Comparison of ENCODE assay signal across 37 cellular contexts in genomic region chr10:30580241-30580640, GRCh38. TPM values are rescaled to one million over a fixed set of nuclear protein-coding genes. Genes with fewer than 3 reads are reported as not detected.
"Had no signal": no experiment of that assay in that cellular context is flagged by ENCODE, and none has a peak within 500 bp of the region (broad histone marks: within the 10 kb centered on the region; RNA-seq: fewer than 3 reads in every experiment).

No MANE protein-coding gene starts in this region.

- H3K9me3 ChIP-seq: esophagus muscularis mucosa, gastrocnemius medialis, heart left ventricle had no signal

- DNase-seq: activated CD4-positive, alpha-beta memory T cell treated with anti-CD3 and anti-CD28 coated beads for 36 hours; activated CD4-positive, alpha-beta T cell treated with anti-CD3 and anti-CD28 coated beads for 48 hours; activated CD4-positive, alpha-beta T cell treated with anti-CD3 and anti-CD28 coated beads, Interleukin-2, amount 50 U/mL, for 1 hour; activated CD8-positive, alpha-beta memory T cell treated with anti-CD3 and anti-CD28 coated beads, Interleukin-2, amount 10 ng/mL, durations not matched to agents 7 days and 5 days; activated CD8-positive, alpha-beta memory T cell treated with anti-CD3 and anti-CD28 coated beads, Interleukin-2, amount 50 U/mL, for 4 hours; activated CD8-positive, alpha-beta T cell treated with anti-CD3 and anti-CD28 coated beads, Interleukin-2, amount 10 ng/mL, durations not matched to agents 7 days and 5 days; activated effector memory CD4-positive, alpha-beta T cell treated with anti-CD3 and anti-CD28 coated beads, Interleukin-2, amount 50 U/mL, for 16 hours; activated naive CD4-positive, alpha-beta T cell treated with anti-CD3 and anti-CD28 coated beads, Interleukin-2, amount 10 ng/mL, durations not matched to agents 7 days and 5 days; activated T-cell treated with anti-CD3 and anti-CD28 coated beads, Interleukin-2, amount 50 U/mL, for 1 hour; activated T-cell treated with anti-CD3 and anti-CD28 coated beads, Interleukin-2, amount 50 U/mL, for 48 hours; amniotic stem cell; anterior cingulate cortex; brain microvascular endothelial cell; dorsolateral prefrontal cortex; effector memory CD4-positive, alpha-beta T cell; endodermal cell; erythroblast; foreskin keratinocyte; gastrocnemius medialis; glutamatergic neuron; heart left ventricle; T-helper 2 cell had no signal

- H3K4me1 ChIP-seq: foreskin keratinocyte, gastrocnemius medialis had no signal

- H3K9me3 Mint-ChIP-seq: activated CD4-positive, alpha-beta memory T cell treated with anti-CD3 and anti-CD28 coated beads for 36 hours; activated naive CD4-positive, alpha-beta T cell treated with anti-CD3 and anti-CD28 coated beads, Interleukin-2, amount 10 ng/mL, durations not matched to agents 7 days and 5 days; activated T-helper 1 cell treated with anti-CD3 and anti-CD28 coated beads, Interleukin-12 subunit alpha, Interleukin-12 subunit beta, Interleukin-2, Interleukin-4 antibody, amounts not matched to agents 30 ng/mL and 10 ng/mL and 1 ng/mL, durations not matched to agents 14 hours and 24 hours and 36 hours; activated T-helper 2 cell treated with anti-CD3 and anti-CD28 coated beads, Interferon-gamma antibody, Interleukin-2, Interleukin-4, amounts not matched to agents 10 μg/mL and 5 μg/mL and 100 μg/mL, durations not matched to agents 14 hours and 24 hours and 36 hours; central memory CD8-positive, alpha-beta T cell; dendritic cell treated with granulocyte-macrophage colony-stimulating factor and Interleukin-4, amounts not matched to agents 40 ng/mL and 50 ng/mL, for 4 days; endodermal cell; WTC11 had no signal

- H3K4me3 Mint-ChIP-seq: activated CD4-positive, alpha-beta memory T cell treated with anti-CD3 and anti-CD28 coated beads for 36 hours; activated CD8-positive, alpha-beta memory T cell treated with anti-CD3 and anti-CD28 coated beads, Interleukin-2, amount 10 ng/mL, durations not matched to agents 7 days and 5 days; activated CD8-positive, alpha-beta T cell treated with anti-CD3 and anti-CD28 coated beads, Interleukin-2, amount 10 ng/mL, durations not matched to agents 7 days and 5 days; activated naive CD4-positive, alpha-beta T cell treated with anti-CD3 and anti-CD28 coated beads, Interleukin-2, amount 10 ng/mL, durations not matched to agents 7 days and 5 days; activated naive CD8-positive, alpha-beta T cell; activated T-helper 1 cell treated with anti-CD3 and anti-CD28 coated beads, Interleukin-12 subunit alpha, Interleukin-12 subunit beta, Interleukin-2, Interleukin-4 antibody, amounts not matched to agents 30 ng/mL and 10 ng/mL and 1 ng/mL, durations not matched to agents 14 hours and 24 hours and 36 hours; central memory CD8-positive, alpha-beta T cell; dendritic cell treated with granulocyte-macrophage colony-stimulating factor and Interleukin-4, amounts not matched to agents 40 ng/mL and 50 ng/mL, for 4 days; endodermal cell; WTC11 had no signal

- H3K4me3 ChIP-seq: coronary artery, dorsolateral prefrontal cortex, esophagus muscularis mucosa, gastrocnemius medialis, heart left ventricle had no signal

- H3K36me3 Mint-ChIP-seq: activated CD4-positive, alpha-beta memory T cell treated with anti-CD3 and anti-CD28 coated beads for 36 hours; activated CD8-positive, alpha-beta memory T cell treated with anti-CD3 and anti-CD28 coated beads, Interleukin-2, amount 10 ng/mL, durations not matched to agents 7 days and 5 days; activated naive CD4-positive, alpha-beta T cell treated with anti-CD3 and anti-CD28 coated beads, Interleukin-2, amount 10 ng/mL, durations not matched to agents 7 days and 5 days; activated naive CD8-positive, alpha-beta T cell; WTC11 had no signal

- H3K27me3 Mint-ChIP-seq: activated naive CD8-positive, alpha-beta T cell; dendritic cell treated with granulocyte-macrophage colony-stimulating factor and Interleukin-4, amounts not matched to agents 40 ng/mL and 50 ng/mL, for 4 days had no signal

- H3K27ac Mint-ChIP-seq: activated CD4-positive, alpha-beta memory T cell treated with anti-CD3 and anti-CD28 coated beads for 36 hours; activated CD8-positive, alpha-beta memory T cell treated with anti-CD3 and anti-CD28 coated beads, Interleukin-2, amount 10 ng/mL, durations not matched to agents 7 days and 5 days; activated CD8-positive, alpha-beta T cell treated with anti-CD3 and anti-CD28 coated beads, Interleukin-2, amount 10 ng/mL, durations not matched to agents 7 days and 5 days; activated naive CD4-positive, alpha-beta T cell treated with anti-CD3 and anti-CD28 coated beads, Interleukin-2, amount 10 ng/mL, durations not matched to agents 7 days and 5 days; activated naive CD8-positive, alpha-beta T cell; activated T-helper 1 cell treated with anti-CD3 and anti-CD28 coated beads, Interleukin-12 subunit alpha, Interleukin-12 subunit beta, Interleukin-2, Interleukin-4 antibody, amounts not matched to agents 30 ng/mL and 10 ng/mL and 1 ng/mL, durations not matched to agents 14 hours and 24 hours and 36 hours; activated T-helper 2 cell treated with anti-CD3 and anti-CD28 coated beads, Interferon-gamma antibody, Interleukin-2, Interleukin-4, amounts not matched to agents 10 μg/mL and 5 μg/mL and 100 μg/mL, durations not matched to agents 14 hours and 24 hours and 36 hours; dendritic cell treated with granulocyte-macrophage colony-stimulating factor and Interleukin-4, amounts not matched to agents 40 ng/mL and 50 ng/mL, for 4 days; endodermal cell; WTC11 had no signal

- H3K27me3 ChIP-seq: brain microvascular endothelial cell, esophagus muscularis mucosa, foreskin keratinocyte, gastrocnemius medialis, heart left ventricle had no signal

- FAIRE-seq: astrocyte, bronchial epithelial cell had no signal

- H3K36me3 ChIP-seq: brain microvascular endothelial cell, esophagus muscularis mucosa, gastrocnemius medialis, heart left ventricle had no signal

- H3K27ac ChIP-seq: brain microvascular endothelial cell, coronary artery, dorsolateral prefrontal cortex, esophagus muscularis mucosa, foreskin keratinocyte, gastrocnemius medialis, heart left ventricle had no signal

- ATAC-seq: activated CD8-positive, alpha-beta memory T cell treated with anti-CD3 and anti-CD28 coated beads, Interleukin-2, amount 10 ng/mL, durations not matched to agents 7 days and 5 days; activated CD8-positive, alpha-beta T cell treated with anti-CD3 and anti-CD28 coated beads, Interleukin-2, amount 10 ng/mL, durations not matched to agents 7 days and 5 days; foreskin keratinocyte; gastrocnemius medialis; heart left ventricle; WTC11 had no signal

RNA-seq across cellular contexts. Expression of gene LYZL2, which starts 49.3 kb away (rescaled TPM):
- total RNA-seq: activated CD4-positive, alpha-beta memory T cell treated with anti-CD3 and anti-CD28 coated beads for 36 hours; activated CD8-positive, alpha-beta memory T cell treated with anti-CD3 and anti-CD28 coated beads for 36 hours; activated CD8-positive, alpha-beta memory T cell treated with anti-CD3 and anti-CD28 coated beads, Interleukin-2, amount 10 ng/mL, durations not matched to agents 7 days and 5 days; activated CD8-positive, alpha-beta T cell treated with anti-CD3 and anti-CD28 coated beads, Interleukin-2, amount 10 ng/mL, durations not matched to agents 7 days and 5 days; activated T-helper 1 cell treated with anti-CD3 and anti-CD28 coated beads, Interleukin-12 subunit alpha, Interleukin-12 subunit beta, Interleukin-2, Interleukin-4 antibody, amounts not matched to agents 30 ng/mL and 10 ng/mL and 1 ng/mL, durations not matched to agents 14 hours and 24 hours and 36 hours; activated T-helper 2 cell treated with anti-CD3 and anti-CD28 coated beads, Interferon-gamma antibody, Interleukin-2, Interleukin-4, amounts not matched to agents 10 μg/mL and 5 μg/mL and 100 μg/mL, durations not matched to agents 14 hours and 24 hours and 36 hours; astrocyte; bronchial epithelial cell; cardiac septum; cerebellum; dorsolateral prefrontal cortex; endodermal cell; esophagus muscularis mucosa; foreskin keratinocyte; gastrocnemius medialis; heart left ventricle; T-helper 1 cell treated with Interleukin-12 subunit alpha and Interleukin-12 subunit beta and Interleukin-4 antibody, amounts not matched to agents 30 ng/mL and 1 ng/mL, for 36 hours; WTC11 had no signal
- polyA plus RNA-seq: adipose tissue, foreskin keratinocyte, heart left ventricle had no signal
